1 cellular context compared by ENCODE assay signal in genomic region chr7:33215992-33216391, GRCh38.
TF ChIP-seq lines count a peak whose summit lies in the region.

No MANE protein-coding gene starts in this region.

TF ChIP-seq in HepG2, 621 proteins besides CTCF, POLR2A, EP300 and RAD21 (continued from another document and continues in another):
- TF ChIP-seq EHMT2 (IDR thresholded peaks at IDR 0.05; ENCODE audit: borderline replicate concordance, low read depth, low read length) (peak; percentile 84; the same call in 1 of the 2 replicates), PHF5A (CRISPR knock-in tag; IDR thresholded peaks at IDR 0.05; ENCODE audit: low read depth, unreplicated experiment) (no peak), PATZ1 (CRISPR knock-in tag; IDR thresholded peaks at IDR 0.05) (0 out of 2 replicates have a peak, but pooled peaks have one; percentile 35), HOMEZ (CRISPR knock-in tag; IDR thresholded peaks at IDR 0.05; ENCODE audit: low read depth) (peak; percentile 93; the same call in 1 of the 2 replicates), ZNF615 (CRISPR knock-in tag; IDR thresholded peaks at IDR 0.05; ENCODE audit: borderline replicate concordance) (no peak), FOXJ3 (CRISPR knock-in tag; IDR thresholded peaks at IDR 0.05; ENCODE audit: borderline replicate concordance) (peak; percentile 79; the same call in 1 of the 2 replicates), ZMYM2 (CRISPR knock-in tag; IDR thresholded peaks at IDR 0.05) (peak; percentile 40; the same call in 1 of the 2 replicates), GATAD1 (CRISPR knock-in tag; IDR thresholded peaks at IDR 0.05) (peak; percentile 44; the same call in 1 of the 2 replicates), ZNF205 (CRISPR knock-in tag; IDR thresholded peaks at IDR 0.05) (0 out of 2 replicates have a peak, but pooled peaks have one; percentile 36), ZNF780A (CRISPR knock-in tag; IDR thresholded peaks at IDR 0.05) (no peak), HNF1A (IDR thresholded peaks at IDR 0.05; ENCODE audit: low read depth) (peak; percentile 42; the same call in 1 of the 2 replicates), HNF1A (CRISPR knock-in tag; IDR thresholded peaks at IDR 0.05; ENCODE audit: borderline replicate concordance) (peak; percentile 58; the same call in 1 of the 2 replicates), SKIL (CRISPR knock-in tag; IDR thresholded peaks at IDR 0.05; ENCODE audit: borderline replicate concordance) (no peak), ZNF644 (CRISPR knock-in tag; IDR thresholded peaks at IDR 0.05; ENCODE audit: low read depth) (peak; percentile 93), ERF (CRISPR knock-in tag; IDR thresholded peaks at IDR 0.05) (peak; percentile 52; the same call in 1 of the 2 replicates), RBAK (CRISPR knock-in tag; IDR thresholded peaks at IDR 0.05) (no peak), MIER3 (CRISPR knock-in tag; IDR thresholded peaks at IDR 0.05; ENCODE audit: borderline replicate concordance) (peak; percentile 93; the same call in 1 of the 2 replicates), THRA (CRISPR knock-in tag; IDR thresholded peaks at IDR 0.05; ENCODE audit: borderline replicate concordance) (peak; percentile 70; the same call in 1 of the 2 replicates), NR2F1 (CRISPR knock-in tag; IDR thresholded peaks at IDR 0.05) (peak; percentile 88 to 97), PPARG (CRISPR knock-in tag; conservative IDR thresholded peaks at IDR 0.05) (peak; percentile 78), ZNF562 (CRISPR knock-in tag; IDR thresholded peaks at IDR 0.05; ENCODE audit: borderline replicate concordance) (no peak), ATF4 (CRISPR knock-in tag; IDR thresholded peaks at IDR 0.05) (0 out of 4 replicates have a peak, but pooled peaks of 1 of the 2 experiments have one; percentile 21), MEIS2 (CRISPR knock-in tag; IDR thresholded peaks at IDR 0.05) (peak; percentile 36; the same call in 1 of the 2 replicates), ZNF3 (CRISPR knock-in tag; IDR thresholded peaks at IDR 0.05) (no peak), SALL1 (CRISPR knock-in tag; IDR thresholded peaks at IDR 0.05) (peak; percentile 85; the same call in 1 of the 2 replicates)
- TF ChIP-seq, protein P1, sequence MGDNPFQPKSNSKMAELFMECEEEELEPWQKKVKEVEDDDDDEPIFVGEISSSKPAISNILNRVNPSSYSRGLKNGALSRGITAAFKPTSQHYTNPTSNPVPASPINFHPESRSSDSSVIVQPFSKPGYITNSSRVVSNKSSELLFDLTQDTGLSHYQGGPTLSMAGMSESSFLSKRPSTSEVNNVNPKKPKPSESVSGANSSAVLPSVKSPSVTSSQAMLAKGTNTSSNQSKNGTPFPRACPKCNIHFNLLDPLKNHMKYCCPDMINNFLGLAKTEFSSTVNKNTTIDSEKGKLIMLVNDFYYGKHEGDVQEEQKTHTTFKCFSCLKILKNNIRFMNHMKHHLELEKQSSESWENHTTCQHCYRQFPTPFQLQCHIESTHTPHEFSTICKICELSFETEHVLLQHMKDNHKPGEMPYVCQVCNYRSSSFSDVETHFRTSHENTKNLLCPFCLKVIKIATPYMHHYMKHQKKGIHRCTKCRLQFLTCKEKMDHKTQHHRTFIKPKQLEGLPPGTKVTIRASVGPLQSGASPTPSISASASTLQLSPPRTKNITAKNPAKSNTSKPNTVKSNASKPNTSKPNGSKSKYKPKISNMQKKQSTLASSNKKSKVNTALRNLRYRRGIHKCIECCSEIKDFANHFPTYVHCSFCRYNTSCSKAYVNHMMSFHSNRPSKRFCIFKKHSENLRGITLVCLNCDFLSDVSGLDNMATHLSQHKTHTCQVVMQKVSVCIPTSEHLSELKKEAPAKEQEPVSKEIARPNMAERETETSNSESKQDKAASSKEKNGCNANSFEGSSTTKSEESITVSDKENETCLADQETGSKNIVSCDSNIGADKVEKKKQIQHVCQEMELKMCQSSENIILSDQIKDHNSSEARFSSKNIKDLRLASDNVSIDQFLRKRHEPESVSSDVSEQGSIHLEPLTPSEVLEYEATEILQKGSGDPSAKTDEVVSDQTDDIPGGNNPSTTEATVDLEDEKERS (CRISPR knock-in tag; IDR thresholded peaks at IDR 0.05) = peak; percentile 36; the same call in 1 of the 2 replicates
- TF ChIP-seq, protein P2, sequence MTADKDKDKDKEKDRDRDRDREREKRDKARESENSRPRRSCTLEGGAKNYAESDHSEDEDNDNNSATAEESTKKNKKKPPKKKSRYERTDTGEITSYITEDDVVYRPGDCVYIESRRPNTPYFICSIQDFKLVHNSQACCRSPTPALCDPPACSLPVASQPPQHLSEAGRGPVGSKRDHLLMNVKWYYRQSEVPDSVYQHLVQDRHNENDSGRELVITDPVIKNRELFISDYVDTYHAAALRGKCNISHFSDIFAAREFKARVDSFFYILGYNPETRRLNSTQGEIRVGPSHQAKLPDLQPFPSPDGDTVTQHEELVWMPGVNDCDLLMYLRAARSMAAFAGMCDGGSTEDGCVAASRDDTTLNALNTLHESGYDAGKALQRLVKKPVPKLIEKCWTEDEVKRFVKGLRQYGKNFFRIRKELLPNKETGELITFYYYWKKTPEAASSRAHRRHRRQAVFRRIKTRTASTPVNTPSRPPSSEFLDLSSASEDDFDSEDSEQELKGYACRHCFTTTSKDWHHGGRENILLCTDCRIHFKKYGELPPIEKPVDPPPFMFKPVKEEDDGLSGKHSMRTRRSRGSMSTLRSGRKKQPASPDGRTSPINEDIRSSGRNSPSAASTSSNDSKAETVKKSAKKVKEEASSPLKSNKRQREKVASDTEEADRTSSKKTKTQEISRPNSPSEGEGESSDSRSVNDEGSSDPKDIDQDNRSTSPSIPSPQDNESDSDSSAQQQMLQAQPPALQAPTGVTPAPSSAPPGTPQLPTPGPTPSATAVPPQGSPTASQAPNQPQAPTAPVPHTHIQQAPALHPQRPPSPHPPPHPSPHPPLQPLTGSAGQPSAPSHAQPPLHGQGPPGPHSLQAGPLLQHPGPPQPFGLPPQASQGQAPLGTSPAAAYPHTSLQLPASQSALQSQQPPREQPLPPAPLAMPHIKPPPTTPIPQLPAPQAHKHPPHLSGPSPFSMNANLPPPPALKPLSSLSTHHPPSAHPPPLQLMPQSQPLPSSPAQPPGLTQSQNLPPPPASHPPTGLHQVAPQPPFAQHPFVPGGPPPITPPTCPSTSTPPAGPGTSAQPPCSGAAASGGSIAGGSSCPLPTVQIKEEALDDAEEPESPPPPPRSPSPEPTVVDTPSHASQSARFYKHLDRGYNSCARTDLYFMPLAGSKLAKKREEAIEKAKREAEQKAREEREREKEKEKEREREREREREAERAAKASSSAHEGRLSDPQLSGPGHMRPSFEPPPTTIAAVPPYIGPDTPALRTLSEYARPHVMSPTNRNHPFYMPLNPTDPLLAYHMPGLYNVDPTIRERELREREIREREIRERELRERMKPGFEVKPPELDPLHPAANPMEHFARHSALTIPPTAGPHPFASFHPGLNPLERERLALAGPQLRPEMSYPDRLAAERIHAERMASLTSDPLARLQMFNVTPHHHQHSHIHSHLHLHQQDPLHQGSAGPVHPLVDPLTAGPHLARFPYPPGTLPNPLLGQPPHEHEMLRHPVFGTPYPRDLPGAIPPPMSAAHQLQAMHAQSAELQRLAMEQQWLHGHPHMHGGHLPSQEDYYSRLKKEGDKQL (CRISPR knock-in tag; IDR thresholded peaks at IDR 0.05; ENCODE audit: low read depth) = peak; percentile 82
